Comparison of ENCODE assay signal across 8 cellular contexts in the genomic region with DNA sequence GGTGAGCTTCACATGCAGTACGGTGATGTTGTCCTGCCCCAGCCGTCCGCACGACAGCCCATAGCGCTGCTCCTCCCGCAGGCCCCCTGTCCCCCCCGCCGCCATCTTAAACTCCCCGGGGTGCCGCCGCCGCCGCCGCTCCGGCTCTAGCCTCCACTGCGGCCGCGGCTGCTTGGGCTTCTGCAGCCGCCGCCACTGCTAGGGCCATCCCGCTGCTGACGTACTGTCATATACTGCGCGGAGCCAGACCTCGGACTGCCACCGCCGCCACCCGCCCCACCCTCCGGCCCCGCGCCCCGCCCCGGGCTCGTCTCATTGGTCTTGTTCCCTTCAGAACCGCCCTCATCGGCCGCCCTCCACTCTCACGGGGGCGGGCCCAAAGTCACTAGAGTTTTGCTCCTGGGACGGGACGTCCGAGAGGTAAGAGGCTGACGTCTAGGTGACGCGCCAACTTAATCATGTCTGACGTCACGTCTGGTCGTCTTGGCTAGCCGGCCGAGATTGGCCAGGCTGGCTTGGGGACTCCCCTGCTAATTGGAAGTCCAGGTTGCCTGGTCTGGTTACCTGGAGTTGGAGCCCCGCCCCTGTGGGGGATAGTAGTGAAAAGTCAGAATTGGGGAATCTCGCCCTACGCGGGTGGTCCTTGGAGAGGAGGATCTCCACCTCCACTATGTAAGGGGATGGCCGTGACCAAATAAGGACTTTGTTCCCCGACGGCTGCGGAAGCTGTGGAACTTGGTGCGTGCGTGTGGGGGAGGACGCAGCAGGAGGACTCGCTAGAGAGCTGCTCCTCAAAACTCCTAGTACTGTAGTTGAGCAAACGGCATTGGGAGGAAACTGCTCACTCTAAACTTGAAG. TPM values are rescaled to one million over a fixed set of nuclear protein-coding genes. Genes with fewer than 3 reads are reported as not detected.
DNase-seq lines count a peak whose midpoint lies in the region; ATAC-seq and TF ChIP-seq lines count a peak whose summit lies in the region.

ELL2 (minus strand) TSS at position 235 of the 858 bp plus-strand sequence; CDS start at position 105, 130 bp downstream.

- no peaks in the 10 kb centered on the region for H3K9me3 ChIP-seq in adipocyte (ENCODE audit: control insufficient read depth, low read length)
- no peaks in the 10 kb centered on the region for H3K9me3 ChIP-seq in ovary
- no peaks in the 10 kb centered on the region for H3K9me3 ChIP-seq in thymus (ENCODE audit: control insufficient read depth)

- H3K36me3 ChIP-seq in adipocyte (ENCODE audit: control insufficient read depth, insufficient read depth, low read length, severe bottlenecking) (peaks cover 23% of the 10 kb centered on the region), ovary (no peaks in the 10 kb centered on the region), thymus (ENCODE audit: control insufficient read depth, insufficient read depth) (no peaks in the 10 kb centered on the region)

- 0 to 1% (median 0%) methylated on average over 49 to 63 of the region's 63 CpGs for WGBS in ovary, 3 donors
- 2% methylated on average over 63 of the region's 63 CpGs for WGBS in thymus

- peak; percentile 97 for TF ChIP-seq EP300 in ovary (IDR thresholded peaks at IDR 0.05)

- ATAC-seq in HG02571 (IDR thresholded peaks at IDR 0.05; ENCODE audit: unreplicated experiment) (peak; percentile 78), Right ventricle myocardium superior (ENCODE audit: poor library complexity) (peak; percentile 89)

- TF ChIP-seq POLR2A in GM10847 (IDR thresholded peaks at IDR 0.05; ENCODE audit: extremely low read depth, insufficient read length) = peak; percentile 79
- TF ChIP-seq POLR2A in ovary (IDR thresholded peaks at IDR 0.05) = peak; percentile 64

- intact Hi-C loops in Right ventricle myocardium superior (cut with DNase I) = loop anchor here (5.0 to 10.0 kb wide), 2 partner anchors 273 to 375 kb away; no protein-coding TSS in a partner anchor
- intact Hi-C loops in ovary (cut with DNase I) = loop anchor here in 3 of 4 donors (2.0 to 5.0 kb wide), 2 partner anchors 103 to 105 kb away; no protein-coding TSS in a partner anchor

- peak within 1 kb of the TSS; percentile 100 for H3K9ac ChIP-seq in adipocyte (ENCODE audit: low read length)

- H3K27me3 ChIP-seq in adipocyte (replicated peaks; ENCODE audit: control insufficient read depth, insufficient read depth, low read length) (no peaks in the 10 kb centered on the region), ovary (no peaks in the 10 kb centered on the region), thymus (ENCODE audit: control insufficient read depth, insufficient read depth) (peaks cover 17% of the 10 kb centered on the region)

- peak within 1 kb of the TSS; percentile 94 to 97 for H3K27ac ChIP-seq in ovary
- peak within 1 kb of the TSS; percentile 86 for H3K27ac ChIP-seq in thymus (ENCODE audit: low read depth)

- H3K4me3 ChIP-seq in adipocyte (ENCODE audit: low read length) (peak within 1 kb of the TSS; percentile 99), ovary (peak within 1 kb of the TSS; percentile 61), thymus (ENCODE audit: low read length) (peak within 1 kb of the TSS; percentile 66)

- TF ChIP-seq CTCF in ovary (IDR thresholded peaks at IDR 0.05) = peak in 1 of 3 donors; percentile 43

- H3K4me1 ChIP-seq in adipocyte (ENCODE audit: control insufficient read depth, insufficient read depth, low read length) (peaks cover 16% of the 10 kb centered on the region), ovary (ENCODE audit: insufficient read depth) (peaks cover 12% of the 10 kb centered on the region), thymus (ENCODE audit: control insufficient read depth, insufficient read depth, low read length) (peaks cover 6% of the 10 kb centered on the region)

- peak; percentile 89 for DNase-seq in NCI-H1048 (lab: John Stamatoyannopoulos, UW)
- DNase-seq in T follicular helper cell (ENCODE audit: low read depth) = peak; percentile 96
- peak; percentile 99 for DNase-seq in adipocyte (ENCODE audit: low read depth)
- peak; percentile 99 for DNase-seq in Right ventricle myocardium superior
- DNase-seq in ovary = peak; percentile 95 to 99 (median 95)

RNA-seq across cellular contexts. Expression of gene ELL2, which starts in this region (rescaled TPM):
- total RNA-seq in Right ventricle myocardium superior (30.8 TPM), ovary (10 to 100 TPM; 15.8 to 73.2 (median 27.0) TPM)
- polyA plus RNA-seq in ovary (10 to 100 TPM in 1 of 2 donors, 1 to 10 TPM in 1; 7.2 to 10.1 TPM), thymus (22.5 TPM)

Comparison
In these comparisons a context has a peak if more than half of its experiments do, and no peak if none do; other contexts are left out.
1. Peak in every context shown above with its lines: DNase-seq, ATAC-seq, H3K4me3 ChIP-seq and H3K27ac ChIP-seq.